Comparison of ENCODE assay signal across 8 cellular contexts in genomic region chrX:138128025-138128671, GRCh38.
DNase-seq lines count a peak whose midpoint lies in the region; ATAC-seq, FAIRE-seq and TF ChIP-seq lines count a peak whose summit lies in the region.

No MANE protein-coding gene starts in this region.

- intact Hi-C loops in CD8-positive, alpha-beta T cell (cut with DNase I, micrococcal nuclease): no loop called here

- no peaks in the 10 kb centered on the region for H3K36me3 Mint-ChIP-seq in brain
- no peaks in the 10 kb centered on the region for H3K36me3 Mint-ChIP-seq in CD8-positive, alpha-beta T cell
- H3K36me3 Mint-ChIP-seq in activated T-helper 17 cell treated with anti-CD3 and anti-CD28 coated beads, Interleukin-2, amount 50 U/mL, for 72 hours (ENCODE audit: low read depth): no peaks in the 10 kb centered on the region

- no peaks in the 10 kb centered on the region for H3K9me3 ChIP-seq in mesenchymal stem cell (ENCODE audit: control insufficient read depth, low read length)
- no peaks in the 10 kb centered on the region for H3K9me3 ChIP-seq in CD8-positive, alpha-beta T cell (ENCODE audit: low read length)

- H3K4me1 Mint-ChIP-seq in brain: peaks cover 4% of the 10 kb centered on the region
- H3K4me1 Mint-ChIP-seq in CD8-positive, alpha-beta T cell (ENCODE audit: low read depth): no peaks in the 10 kb centered on the region
- no peaks in the 10 kb centered on the region for H3K4me1 Mint-ChIP-seq in activated T-helper 17 cell treated with anti-CD3 and anti-CD28 coated beads, Interleukin-2, amount 50 U/mL, for 72 hours

- no peak overlapping the region for H4K8ac ChIP-seq in mesenchymal stem cell (ENCODE audit: low read length)

- no peak overlapping the region for H3K4me3 Mint-ChIP-seq in brain
- H3K4me3 Mint-ChIP-seq in CD8-positive, alpha-beta T cell: no peak overlapping the region
- no peak overlapping the region for H3K4me3 Mint-ChIP-seq in activated T-helper 17 cell treated with anti-CD3 and anti-CD28 coated beads, Interleukin-2, amount 50 U/mL, for 72 hours

- H2AK5ac ChIP-seq in mesenchymal stem cell (ENCODE audit: low read length, severe bottlenecking): no peak overlapping the region

- H3K14ac ChIP-seq in mesenchymal stem cell (ENCODE audit: low read length in 2 of 2): no peak overlapping the region

- no peak overlapping the region for H3K18ac ChIP-seq in mesenchymal stem cell (ENCODE audit: low read depth in 1 of 2, low read length in 2 of 2)

- CTCF ChIA-PET in CD8-positive, alpha-beta T cell (lab: Charles Lee): no interaction called here

- H2BK12ac ChIP-seq in mesenchymal stem cell (ENCODE audit: low read length in 2 of 2): no peak overlapping the region

- peak; percentile 39 for DNase-seq in D341Med (ENCODE audit: low spot score)
- no peak for DNase-seq in GM18507 (ENCODE audit: extremely low spot score, insufficient read length, low read depth)
- peak; percentile 1 for DNase-seq in NCI-H2029 (lab: John Stamatoyannopoulos, UW)
- peak; percentile 0 for DNase-seq in mesenchymal stem cell
- DNase-seq in CD8-positive, alpha-beta T cell: no peak

- H2AFZ ChIP-seq in mesenchymal stem cell (ENCODE audit: low read depth, low read length): no peak overlapping the region

- 35% methylated on average over 8 of the region's 8 CpGs for WGBS in mesenchymal stem cell

- H3K4me1 ChIP-seq in mesenchymal stem cell (ENCODE audit: control insufficient read depth, insufficient read depth, low read depth, low read length): no peaks in the 10 kb centered on the region
- no peaks in the 10 kb centered on the region for H3K4me1 ChIP-seq in CD8-positive, alpha-beta T cell (ENCODE audit: insufficient read depth, low read length)

- no peaks in the 10 kb centered on the region for H3K27me3 Mint-ChIP-seq in brain
- peaks cover 2% of the 10 kb centered on the region for H3K27me3 Mint-ChIP-seq in CD8-positive, alpha-beta T cell (ENCODE audit: low read depth)
- H3K27me3 Mint-ChIP-seq in activated T-helper 17 cell treated with anti-CD3 and anti-CD28 coated beads, Interleukin-2, amount 50 U/mL, for 72 hours: no peaks in the 10 kb centered on the region

- peak; percentile 74 for FAIRE-seq in GM18507 (lab: Jason Lieb, UNC)

- H3K4me2 ChIP-seq in mesenchymal stem cell (ENCODE audit: low read length, poor library complexity, severe bottlenecking): no peak overlapping the region

- no peak overlapping the region for H2BK15ac ChIP-seq in mesenchymal stem cell (ENCODE audit: low read depth, poor library complexity, severe bottlenecking)

- POLR2A ChIA-PET in CD8-positive, alpha-beta T cell (lab: Charles Lee): no interaction called here

- H3K9me3 Mint-ChIP-seq in brain: no peaks in the 10 kb centered on the region
- H3K9me3 Mint-ChIP-seq in CD8-positive, alpha-beta T cell: no peaks in the 10 kb centered on the region
- no peaks in the 10 kb centered on the region for H3K9me3 Mint-ChIP-seq in activated T-helper 17 cell treated with anti-CD3 and anti-CD28 coated beads, Interleukin-2, amount 50 U/mL, for 72 hours

- no peak overlapping the region for H2BK5ac ChIP-seq in mesenchymal stem cell (ENCODE audit: low read depth, low read length, poor library complexity, severe bottlenecking)

- H3K9ac ChIP-seq in mesenchymal stem cell (ENCODE audit: low read length): no peak overlapping the region

- no peak overlapping the region for H4K91ac ChIP-seq in mesenchymal stem cell (ENCODE audit: low read length)

- H3K4ac ChIP-seq in mesenchymal stem cell (ENCODE audit: low read depth in 1 of 2, low read length in 2 of 2): no peak overlapping the region

- peak; percentile 54 to 77 for TF ChIP-seq CTCF in brain (conservative IDR thresholded peaks at IDR 0.05)
- TF ChIP-seq CTCF in CD8-positive, alpha-beta T cell (IDR thresholded peaks at IDR 0.05): no peak

- ATAC-seq in HG02840 (IDR thresholded peaks at IDR 0.05; ENCODE audit: low FRiP score, unreplicated experiment): peak; percentile 85
- ATAC-seq in CD8-positive, alpha-beta T cell: no peak
- no peak for ATAC-seq in activated T-helper 17 cell treated with anti-CD3 and anti-CD28 coated beads, Interleukin-2, amount 50 U/mL, for 72 hours (replicated peaks)

- H2BK120ac ChIP-seq in mesenchymal stem cell (ENCODE audit: low read depth, low read length): no peak overlapping the region

- H3K36me3 ChIP-seq in mesenchymal stem cell (ENCODE audit: control insufficient read depth in 1 of 2, insufficient read depth in 2 of 2, low read depth in 1 of 2, low read length in 2 of 2): no peaks in the 10 kb centered on the region
- no peaks in the 10 kb centered on the region for H3K36me3 ChIP-seq in CD8-positive, alpha-beta T cell (ENCODE audit: insufficient read depth, low read length)

- H3K4me3 ChIP-seq in mesenchymal stem cell (ENCODE audit: insufficient read depth in 1 of 2, low read depth in 1 of 2, low read length in 2 of 2): no peak overlapping the region
- H3K4me3 ChIP-seq in CD8-positive, alpha-beta T cell (ENCODE audit: low read depth, low read length): no peak overlapping the region

- H3K23ac ChIP-seq in mesenchymal stem cell (ENCODE audit: low read length in 2 of 2): no peak overlapping the region

- H3K79me1 ChIP-seq in mesenchymal stem cell (replicated peaks; ENCODE audit: low read length, poor library complexity, severe bottlenecking): no peaks in the 10 kb centered on the region

- H3K27ac Mint-ChIP-seq in brain: no peak overlapping the region
- no peak overlapping the region for H3K27ac Mint-ChIP-seq in CD8-positive, alpha-beta T cell
- no peak overlapping the region for H3K27ac Mint-ChIP-seq in activated T-helper 17 cell treated with anti-CD3 and anti-CD28 coated beads, Interleukin-2, amount 50 U/mL, for 72 hours

- no peak overlapping the region for H3K27ac ChIP-seq in mesenchymal stem cell (ENCODE audit: low read length, poor library complexity, severe bottlenecking)
- H3K27ac ChIP-seq in CD8-positive, alpha-beta T cell (ENCODE audit: low read depth, low read length): no peak overlapping the region

- peaks cover 0 to 6% of the 10 kb centered on the region in 2 experiments for H3K27me3 ChIP-seq in mesenchymal stem cell (ENCODE audit: control insufficient read depth in 1 of 2, insufficient read depth in 1 of 2, low read length in 2 of 2)
- H3K27me3 ChIP-seq in CD8-positive, alpha-beta T cell (ENCODE audit: insufficient read depth, low read length): no peaks in the 10 kb centered on the region

Comparison
In these comparisons a context has a peak if more than half of its experiments do, and no peak if none do; other contexts are left out.
1. DNase-seq: peak in D341Med (single experiment), NCI-H2029 (single experiment) and mesenchymal stem cell (single experiment); none in GM18507 (single experiment) and CD8-positive, alpha-beta T cell (0 of 7).